Comparison of ENCODE assay signal across 18 cellular contexts in the genomic region with DNA sequence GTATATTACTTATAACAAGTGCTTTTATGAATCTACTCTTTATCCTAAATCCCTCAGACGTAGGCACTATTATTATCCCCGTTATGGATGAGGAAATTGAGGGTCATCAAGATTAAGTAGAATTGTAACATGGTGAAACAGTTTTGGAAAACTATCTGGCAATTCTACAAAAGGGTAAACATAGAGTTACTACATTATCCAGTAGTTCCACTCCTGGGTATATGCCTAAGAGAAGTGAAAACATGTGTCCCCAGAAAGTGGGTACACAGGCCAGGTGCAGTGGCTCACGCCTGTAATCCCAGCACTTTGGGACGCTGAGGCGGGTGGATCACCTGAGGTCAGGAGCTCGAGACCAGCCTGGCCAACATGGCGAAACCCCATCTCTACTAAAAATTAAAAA. TPM values are rescaled to one million over a fixed set of nuclear protein-coding genes. Genes with fewer than 3 reads are reported as not detected.
"Had no signal": no experiment of that assay in that cellular context is flagged by ENCODE, and none has a peak within 500 bp of the region (broad histone marks: within the 10 kb centered on the region; RNA-seq: fewer than 3 reads in every experiment).

No MANE protein-coding gene starts in this region.

RNA-seq across cellular contexts. Expression of gene HCRT, which starts 54.3 kb away (rescaled TPM):
- total RNA-seq: naive thymus-derived CD4-positive, alpha-beta T cell; natural killer cell; omental fat pad; osteocyte; pancreas; posterior vena cava; prostate gland; pulmonary artery endothelial cell; right cardiac atrium; sciatic nerve; smooth muscle cell; spleen; suprapubic skin; testis; transverse colon; upper lobe of right lung; urinary bladder had no signal
- polyA plus RNA-seq: naive thymus-derived CD4-positive, alpha-beta T cell; neural cell; pancreas; right cardiac atrium; smooth muscle cell; spleen; urinary bladder had no signal

RNA-seq across cellular contexts. Expression of gene KCNH4, which starts 58.6 kb away (rescaled TPM):
- total RNA-seq: osteocyte, pulmonary artery endothelial cell, smooth muscle cell, suprapubic skin, transverse colon had no signal
- polyA plus RNA-seq: smooth muscle cell had no signal
